18 cellular contexts compared by ENCODE assay signal in the genomic region with DNA sequence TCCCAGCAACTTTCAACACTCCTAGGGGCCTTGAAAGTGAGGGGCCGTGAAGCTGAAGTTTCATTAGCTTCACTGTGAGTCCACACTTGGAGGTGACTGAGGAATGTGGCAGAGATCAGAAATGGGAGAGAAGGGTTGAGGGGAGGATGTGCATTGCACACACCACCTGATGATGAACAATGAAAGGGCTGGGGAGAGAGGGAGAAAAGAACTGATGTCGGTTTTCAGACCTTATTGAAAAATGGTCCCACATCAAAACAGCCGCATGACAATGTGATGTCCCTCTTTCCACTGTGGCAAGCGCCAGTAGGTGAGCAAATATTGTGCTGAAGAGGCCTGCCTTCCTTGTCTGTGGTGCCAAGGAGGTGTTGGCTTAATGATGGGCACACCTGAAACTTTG. TPM values are rescaled to one million over a fixed set of nuclear protein-coding genes. Genes with fewer than 3 reads are reported as not detected.
DNase-seq lines count a peak whose midpoint lies in the region; ATAC-seq and TF ChIP-seq lines count a peak whose summit lies in the region.
"Had no signal": no experiment of that assay in that cellular context is flagged by ENCODE, and none has a peak within 500 bp of the region (broad histone marks: within the 10 kb centered on the region; RNA-seq: fewer than 3 reads in every experiment).

No MANE protein-coding gene starts in this region.

- no peaks in the 10 kb centered on the region for H3K36me3 Mint-ChIP-seq in neural progenitor cell
- no peaks in the 10 kb centered on the region for H3K36me3 Mint-ChIP-seq in activated T-helper 2 cell treated with anti-CD3 and anti-CD28 coated beads, Interferon-gamma antibody, Interleukin-2, Interleukin-4, amounts not matched to agents 10 μg/mL and 5 μg/mL and 100 μg/mL, durations not matched to agents 14 hours and 24 hours and 36 hours (ENCODE audit: low read depth)
- H3K36me3 Mint-ChIP-seq: CD8-positive, alpha-beta T cell had no signal

- no peaks in the 10 kb centered on the region for H3K9me3 Mint-ChIP-seq in neural progenitor cell
- no peaks in the 10 kb centered on the region for H3K9me3 Mint-ChIP-seq in activated T-helper 2 cell treated with anti-CD3 and anti-CD28 coated beads, Interferon-gamma antibody, Interleukin-2, Interleukin-4, amounts not matched to agents 10 μg/mL and 5 μg/mL and 100 μg/mL, durations not matched to agents 14 hours and 24 hours and 36 hours
- H3K9me3 Mint-ChIP-seq: CD4-positive, alpha-beta T cell; CD8-positive, alpha-beta T cell had no signal

- H3K9me3 ChIP-seq in Loucy (ENCODE audit: insufficient read depth, low read depth, low read length) (no peaks in the 10 kb centered on the region), neural progenitor cell (ENCODE audit: low read depth) (no peaks in the 10 kb centered on the region)
- H3K9me3 ChIP-seq: A549; BLaER1 treated with 17β-estradiol and CSF1 and Interleukin-3, amounts not matched to agents 10 nM and 100 nM; Caco-2 had no signal

- no peak overlapping the region for H3K4me3 Mint-ChIP-seq in neural progenitor cell
- H3K4me3 Mint-ChIP-seq in activated T-helper 2 cell treated with anti-CD3 and anti-CD28 coated beads, Interferon-gamma antibody, Interleukin-2, Interleukin-4, amounts not matched to agents 10 μg/mL and 5 μg/mL and 100 μg/mL, durations not matched to agents 14 hours and 24 hours and 36 hours (ENCODE audit: low read depth) = no peak overlapping the region
- H3K4me3 Mint-ChIP-seq: B cell; CD4-positive, alpha-beta T cell; CD8-positive, alpha-beta T cell had no signal

- H3K4me2 ChIP-seq in Loucy (ENCODE audit: low read depth, low read length, poor library complexity, severe bottlenecking) (no peak overlapping the region), neural progenitor cell (peak overlapping the region; percentile 47)
- H3K4me2 ChIP-seq: A549; BLaER1 treated with 17β-estradiol and CSF1 and Interleukin-3, amounts not matched to agents 10 nM and 100 nM had no signal

- TF ChIP-seq CTCF in Loucy (conservative IDR thresholded peaks at IDR 0.05; ENCODE audit: low read length) (no peak), neural progenitor cell (IDR thresholded peaks at IDR 0.05) (no peak), GM20000 (IDR thresholded peaks at IDR 0.05; ENCODE audit: extremely low read depth, missing control alignments) (no peak)

- H3K27ac Mint-ChIP-seq in neural progenitor cell = no peak overlapping the region
- no peak overlapping the region for H3K27ac Mint-ChIP-seq in activated T-helper 2 cell treated with anti-CD3 and anti-CD28 coated beads, Interferon-gamma antibody, Interleukin-2, Interleukin-4, amounts not matched to agents 10 μg/mL and 5 μg/mL and 100 μg/mL, durations not matched to agents 14 hours and 24 hours and 36 hours
- H3K27ac Mint-ChIP-seq: B cell; CD4-positive, alpha-beta T cell; CD8-positive, alpha-beta T cell had no signal

- no peak overlapping the region for H3K9ac ChIP-seq in Loucy (ENCODE audit: low read depth, low read length, poor library complexity, severe bottlenecking)
- no peak overlapping the region for H3K9ac ChIP-seq in neural progenitor cell
- H3K9ac ChIP-seq: BLaER1 treated with 17β-estradiol and CSF1 and Interleukin-3, amounts not matched to agents 10 nM and 100 nM had no signal

- no peaks in the 10 kb centered on the region for H3K36me3 ChIP-seq in Loucy (ENCODE audit: insufficient read depth, low read length)
- no peaks in the 10 kb centered on the region for H3K36me3 ChIP-seq in neural progenitor cell
- H3K36me3 ChIP-seq: BLaER1 treated with 17β-estradiol and CSF1 and Interleukin-3, amounts not matched to agents 10 nM and 100 nM had no signal

- H3K4me1 ChIP-seq in Loucy (ENCODE audit: insufficient read depth, low read length, poor library complexity, severe bottlenecking) (peaks cover 9% of the 10 kb centered on the region), neural progenitor cell (peaks cover 8% of the 10 kb centered on the region)
- H3K4me1 ChIP-seq: A549; BLaER1 treated with 17β-estradiol and CSF1 and Interleukin-3, amounts not matched to agents 10 nM and 100 nM; Caco-2 had no signal

- peaks cover 7% of the 10 kb centered on the region for H3K27me3 Mint-ChIP-seq in neural progenitor cell (ENCODE audit: insufficient read depth, low read depth)
- H3K27me3 Mint-ChIP-seq in activated T-helper 2 cell treated with anti-CD3 and anti-CD28 coated beads, Interferon-gamma antibody, Interleukin-2, Interleukin-4, amounts not matched to agents 10 μg/mL and 5 μg/mL and 100 μg/mL, durations not matched to agents 14 hours and 24 hours and 36 hours (ENCODE audit: low read depth) = peaks cover 50% of the 10 kb centered on the region

- intact Hi-C loops in activated T-helper 2 cell treated with anti-CD3 and anti-CD28 coated beads, Interferon-gamma antibody, Interleukin-2, Interleukin-4, amounts not matched to agents 10 μg/mL and 5 μg/mL and 100 μg/mL, durations not matched to agents 14 hours and 24 hours and 36 hours (cut with micrococcal nuclease) = loop anchor here (5.0 kb wide), 1 partner anchor 152 kb away; the partner anchor contains the start of gene MARCHF9

- no peaks in the 10 kb centered on the region for H3K27me3 ChIP-seq in Loucy (ENCODE audit: insufficient read depth, low read length, poor library complexity, severe bottlenecking)
- H3K27me3 ChIP-seq in neural progenitor cell = peaks cover under 1% of the 10 kb centered on the region
- H3K27me3 ChIP-seq: BLaER1 treated with 17β-estradiol and CSF1 and Interleukin-3, amounts not matched to agents 10 nM and 100 nM had no signal

- no peaks in the 10 kb centered on the region for H3F3A ChIP-seq in Loucy (ENCODE audit: low read depth)
- no peaks in the 10 kb centered on the region for H3F3A ChIP-seq in neural progenitor cell (ENCODE audit: low read depth)

- ATAC-seq in GM21381 (IDR thresholded peaks at IDR 0.05; ENCODE audit: unreplicated experiment) = no peak
- ATAC-seq: A549; CD8-positive, alpha-beta T cell had no signal

- H3K27ac ChIP-seq in neural progenitor cell = no peak overlapping the region
- H3K27ac ChIP-seq: 22Rv1; A549; BLaER1 treated with 17β-estradiol and CSF1 and Interleukin-3, amounts not matched to agents 10 nM and 100 nM; C4-2B had no signal

- peaks cover 7% of the 10 kb centered on the region for H3K4me1 Mint-ChIP-seq in neural progenitor cell
- H3K4me1 Mint-ChIP-seq in activated T-helper 2 cell treated with anti-CD3 and anti-CD28 coated beads, Interferon-gamma antibody, Interleukin-2, Interleukin-4, amounts not matched to agents 10 μg/mL and 5 μg/mL and 100 μg/mL, durations not matched to agents 14 hours and 24 hours and 36 hours (ENCODE audit: low read depth) = peaks cover 5% of the 10 kb centered on the region

- H3K9me2 ChIP-seq in Loucy (replicated peaks; ENCODE audit: low read depth, low read length) = no peaks in the 10 kb centered on the region

- peak; percentile 90 for DNase-seq in Jurkat, Clone E6-1 (ENCODE audit: low read depth, low spot score)
- DNase-seq in neural progenitor cell (ENCODE audit: low spot score) (no peak), GM20000 (ENCODE audit: low spot score) (no peak)
- no peak for DNase-seq in activated T-helper 2 cell treated with anti-CD3 and anti-CD28 coated beads, Interferon-gamma antibody, Interleukin-2, Interleukin-4, amounts not matched to agents 10 μg/mL and 5 μg/mL and 100 μg/mL, durations not matched to agents 14 hours and 24 hours and 36 hours (ENCODE audit: low spot score)
- DNase-seq: AML-193; Caco-2; Calu3; CD4-positive, alpha-beta T cell; CD8-positive, alpha-beta T cell; DMS79 treated with DMSO at 0.1 percent for 48 hours; GF-D8 had no signal

- H3K4me3 ChIP-seq in Jurkat, Clone E6-1 (ENCODE audit: low read length) = no peak overlapping the region
- H3K4me3 ChIP-seq in Loucy (ENCODE audit: low read length, poor library complexity, severe bottlenecking) = no peak overlapping the region
- H3K4me3 ChIP-seq in neural progenitor cell = no peak overlapping the region
- H3K4me3 ChIP-seq: A549; BLaER1 treated with 17β-estradiol and CSF1 and Interleukin-3, amounts not matched to agents 10 nM and 100 nM had no signal

- no peaks in the 10 kb centered on the region for H3K79me2 ChIP-seq in Loucy (ENCODE audit: insufficient read depth, low read length)
- H3K79me2 ChIP-seq in neural progenitor cell (ENCODE audit: low read depth) = no peaks in the 10 kb centered on the region

- no peaks in the 10 kb centered on the region for H4K20me1 ChIP-seq in Loucy (ENCODE audit: insufficient read depth, low read length, poor library complexity, severe bottlenecking)
- H4K20me1 ChIP-seq in neural progenitor cell (ENCODE audit: low read depth) = no peaks in the 10 kb centered on the region
- H4K20me1 ChIP-seq: BLaER1 treated with 17β-estradiol and CSF1 and Interleukin-3, amounts not matched to agents 10 nM and 100 nM had no signal

- H2AFZ ChIP-seq in Loucy (ENCODE audit: low read length) (peak overlapping the region; percentile 29; the same call in 1 of the 2 replicates), neural progenitor cell (replicated peaks) (no peak overlapping the region)

RNA-seq across cellular contexts. Expression of gene ATP23, which starts 32.3 kb away (rescaled TPM):
- polyA plus RNA-seq in Jurkat, Clone E6-1 (2012; ENCODE audit: insufficient read depth, insufficient read length) = 35.7 TPM
- 6.3 and 11.4 TPM in 2 replicates for total RNA-seq in neural progenitor cell (ENCODE audit: low replicate concordance)
- total RNA-seq in activated T-helper 2 cell treated with anti-CD3 and anti-CD28 coated beads, Interferon-gamma antibody, Interleukin-2, Interleukin-4, amounts not matched to agents 10 μg/mL and 5 μg/mL and 100 μg/mL, durations not matched to agents 14 hours and 24 hours and 36 hours = 10.8 and 12.7 TPM in 2 replicates
